In the genomic region with DNA sequence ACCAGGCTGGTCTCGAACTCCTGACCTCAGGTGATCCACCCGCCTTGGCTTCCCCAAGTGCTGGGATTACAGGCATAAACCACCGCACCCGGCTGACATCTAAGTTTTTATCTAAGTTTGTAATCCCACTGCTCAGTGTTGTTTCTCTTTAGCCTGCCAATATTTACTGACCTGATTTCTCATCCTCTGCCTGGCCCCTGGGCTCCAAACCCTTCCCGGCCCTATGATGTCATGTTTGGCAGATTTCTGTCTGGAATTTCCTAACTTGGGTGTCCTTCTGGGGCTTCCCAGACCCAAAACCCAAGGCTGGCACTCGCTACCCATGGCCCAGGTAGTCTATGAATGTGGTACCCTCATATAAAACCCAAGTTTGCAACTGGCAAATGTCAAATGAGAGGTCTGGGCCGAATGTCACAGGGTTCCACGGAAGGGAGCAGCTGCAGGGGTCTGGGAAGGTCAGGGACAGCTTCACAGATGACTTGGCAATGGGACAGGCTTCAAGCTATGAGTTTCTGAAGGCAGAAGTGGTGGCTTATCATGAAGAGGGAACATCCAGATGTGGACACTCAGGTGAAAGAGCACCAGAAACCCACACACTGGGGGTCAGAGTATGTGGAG, we compare ENCODE assay signal across 1 cellular context.
TF ChIP-seq lines count a peak whose summit lies in the region.

No MANE protein-coding gene starts in this region.

TF ChIP-seq in A549, 52 proteins besides CTCF, POLR2A, EP300 and RAD21 (continued from another document):
- no peak for TF ChIP-seq ESRRA (IDR thresholded peaks at IDR 0.05; ENCODE audit: borderline replicate concordance, low read length)
- no peak for TF ChIP-seq RARB (CRISPR knock-in tag; IDR thresholded peaks at IDR 0.05)
- no peak for TF ChIP-seq ZFP36 (IDR thresholded peaks at IDR 0.05; ENCODE audit: borderline replicate concordance, partially characterized antibody)
- no peak for TF ChIP-seq HOXB5 (CRISPR knock-in tag; IDR thresholded peaks at IDR 0.05)
